In the genomic region with DNA sequence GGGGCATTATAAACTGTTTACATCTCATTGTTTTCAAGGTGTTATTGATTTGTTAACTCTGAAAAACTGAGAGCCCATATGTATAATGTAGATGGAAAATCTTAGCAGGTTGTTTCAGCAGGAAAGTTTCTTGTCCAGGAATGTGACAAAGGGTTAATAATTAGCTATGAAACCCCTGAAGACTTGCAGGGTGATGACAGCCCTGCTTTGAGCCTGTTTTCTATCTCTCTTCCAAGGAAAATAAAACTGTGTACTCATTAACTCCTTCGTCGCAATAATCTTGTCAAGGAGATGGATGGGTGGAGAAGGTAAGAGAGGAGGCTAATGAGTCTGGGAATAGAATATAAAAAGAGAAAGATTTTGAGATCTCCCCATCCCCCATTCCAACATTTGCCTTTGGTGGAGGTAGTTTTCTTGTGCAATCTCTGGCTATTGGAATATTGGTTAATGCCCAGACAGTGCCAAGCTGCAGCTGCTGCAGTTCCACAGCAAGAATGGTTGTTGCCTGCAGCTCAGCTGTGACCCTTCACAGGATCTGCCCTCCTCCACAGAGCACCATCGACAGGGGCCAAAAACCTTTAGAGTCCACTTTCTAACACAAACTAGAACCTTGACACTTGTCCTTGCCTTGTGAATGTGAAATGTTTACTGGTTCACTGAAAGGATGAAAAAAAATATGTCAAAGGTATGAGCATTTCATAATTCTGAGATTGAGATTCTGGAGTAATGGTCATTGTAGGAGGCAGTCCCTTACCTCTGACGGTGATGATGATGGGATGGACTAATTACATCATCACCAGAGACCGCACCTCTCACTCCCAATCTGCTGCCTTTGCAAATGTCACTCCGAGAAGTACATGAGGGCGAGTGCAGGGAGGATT, we compare ENCODE assay signal across 1 cellular context.
TF ChIP-seq lines count a peak whose summit lies in the region.

No MANE protein-coding gene starts in this region.

TF ChIP-seq in HEK293, 187 proteins besides CTCF, POLR2A, EP300 and RAD21:
- TF ChIP-seq, protein P1, sequence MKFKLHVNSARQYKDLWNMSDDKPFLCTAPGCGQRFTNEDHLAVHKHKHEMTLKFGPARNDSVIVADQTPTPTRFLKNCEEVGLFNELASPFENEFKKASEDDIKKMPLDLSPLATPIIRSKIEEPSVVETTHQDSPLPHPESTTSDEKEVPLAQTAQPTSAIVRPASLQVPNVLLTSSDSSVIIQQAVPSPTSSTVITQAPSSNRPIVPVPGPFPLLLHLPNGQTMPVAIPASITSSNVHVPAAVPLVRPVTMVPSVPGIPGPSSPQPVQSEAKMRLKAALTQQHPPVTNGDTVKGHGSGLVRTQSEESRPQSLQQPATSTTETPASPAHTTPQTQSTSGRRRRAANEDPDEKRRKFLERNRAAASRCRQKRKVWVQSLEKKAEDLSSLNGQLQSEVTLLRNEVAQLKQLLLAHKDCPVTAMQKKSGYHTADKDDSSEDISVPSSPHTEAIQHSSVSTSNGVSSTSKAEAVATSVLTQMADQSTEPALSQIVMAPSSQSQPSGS (tag by site-specific recombination; IDR thresholded peaks at IDR 0.05; ENCODE audit: low read depth) = 0 out of 2 replicates have a peak, but pooled peaks have one; percentile 28
- TF ChIP-seq ZBTB21 (tag by site-specific recombination; IDR thresholded peaks at IDR 0.05) (0 out of 2 replicates have a peak, but pooled peaks have one; percentile 24), ZNF629 (tag by site-specific recombination; IDR thresholded peaks at IDR 0.05) (peak; percentile 67), ZNF555 (tag by site-specific recombination; conservative IDR thresholded peaks at IDR 0.05) (no peak), GLIS1 (tag by site-specific recombination; IDR thresholded peaks at IDR 0.05) (no peak), ZBTB20 (tag by site-specific recombination; IDR thresholded peaks at IDR 0.05) (no peak), ZNF548 (tag by site-specific recombination; IDR thresholded peaks at IDR 0.05) (no peak), HOXA7 (CRISPR knock-in tag; IDR thresholded peaks at IDR 0.05; ENCODE audit: borderline replicate concordance) (no peak), ZNF24 (tag by site-specific recombination; IDR thresholded peaks at IDR 0.05) (no peak)
- TF ChIP-seq, protein P2, sequence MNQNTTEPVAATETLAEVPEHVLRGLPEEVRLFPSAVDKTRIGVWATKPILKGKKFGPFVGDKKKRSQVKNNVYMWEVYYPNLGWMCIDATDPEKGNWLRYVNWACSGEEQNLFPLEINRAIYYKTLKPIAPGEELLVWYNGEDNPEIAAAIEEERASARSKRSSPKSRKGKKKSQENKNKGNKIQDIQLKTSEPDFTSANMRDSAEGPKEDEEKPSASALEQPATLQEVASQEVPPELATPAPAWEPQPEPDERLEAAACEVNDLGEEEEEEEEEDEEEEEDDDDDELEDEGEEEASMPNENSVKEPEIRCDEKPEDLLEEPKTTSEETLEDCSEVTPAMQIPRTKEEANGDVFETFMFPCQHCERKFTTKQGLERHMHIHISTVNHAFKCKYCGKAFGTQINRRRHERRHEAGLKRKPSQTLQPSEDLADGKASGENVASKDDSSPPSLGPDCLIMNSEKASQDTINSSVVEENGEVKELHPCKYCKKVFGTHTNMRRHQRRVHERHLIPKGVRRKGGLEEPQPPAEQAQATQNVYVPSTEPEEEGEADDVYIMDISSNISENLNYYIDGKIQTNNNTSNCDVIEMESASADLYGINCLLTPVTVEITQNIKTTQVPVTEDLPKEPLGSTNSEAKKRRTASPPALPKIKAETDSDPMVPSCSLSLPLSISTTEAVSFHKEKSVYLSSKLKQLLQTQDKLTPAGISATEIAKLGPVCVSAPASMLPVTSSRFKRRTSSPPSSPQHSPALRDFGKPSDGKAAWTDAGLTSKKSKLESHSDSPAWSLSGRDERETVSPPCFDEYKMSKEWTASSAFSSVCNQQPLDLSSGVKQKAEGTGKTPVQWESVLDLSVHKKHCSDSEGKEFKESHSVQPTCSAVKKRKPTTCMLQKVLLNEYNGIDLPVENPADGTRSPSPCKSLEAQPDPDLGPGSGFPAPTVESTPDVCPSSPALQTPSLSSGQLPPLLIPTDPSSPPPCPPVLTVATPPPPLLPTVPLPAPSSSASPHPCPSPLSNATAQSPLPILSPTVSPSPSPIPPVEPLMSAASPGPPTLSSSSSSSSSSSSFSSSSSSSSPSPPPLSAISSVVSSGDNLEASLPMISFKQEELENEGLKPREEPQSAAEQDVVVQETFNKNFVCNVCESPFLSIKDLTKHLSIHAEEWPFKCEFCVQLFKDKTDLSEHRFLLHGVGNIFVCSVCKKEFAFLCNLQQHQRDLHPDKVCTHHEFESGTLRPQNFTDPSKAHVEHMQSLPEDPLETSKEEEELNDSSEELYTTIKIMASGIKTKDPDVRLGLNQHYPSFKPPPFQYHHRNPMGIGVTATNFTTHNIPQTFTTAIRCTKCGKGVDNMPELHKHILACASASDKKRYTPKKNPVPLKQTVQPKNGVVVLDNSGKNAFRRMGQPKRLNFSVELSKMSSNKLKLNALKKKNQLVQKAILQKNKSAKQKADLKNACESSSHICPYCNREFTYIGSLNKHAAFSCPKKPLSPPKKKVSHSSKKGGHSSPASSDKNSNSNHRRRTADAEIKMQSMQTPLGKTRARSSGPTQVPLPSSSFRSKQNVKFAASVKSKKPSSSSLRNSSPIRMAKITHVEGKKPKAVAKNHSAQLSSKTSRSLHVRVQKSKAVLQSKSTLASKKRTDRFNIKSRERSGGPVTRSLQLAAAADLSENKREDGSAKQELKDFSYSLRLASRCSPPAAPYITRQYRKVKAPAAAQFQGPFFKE (tag by site-specific recombination; IDR thresholded peaks at IDR 0.05; ENCODE audit: borderline replicate concordance) = no peak
- TF ChIP-seq, protein P3, sequence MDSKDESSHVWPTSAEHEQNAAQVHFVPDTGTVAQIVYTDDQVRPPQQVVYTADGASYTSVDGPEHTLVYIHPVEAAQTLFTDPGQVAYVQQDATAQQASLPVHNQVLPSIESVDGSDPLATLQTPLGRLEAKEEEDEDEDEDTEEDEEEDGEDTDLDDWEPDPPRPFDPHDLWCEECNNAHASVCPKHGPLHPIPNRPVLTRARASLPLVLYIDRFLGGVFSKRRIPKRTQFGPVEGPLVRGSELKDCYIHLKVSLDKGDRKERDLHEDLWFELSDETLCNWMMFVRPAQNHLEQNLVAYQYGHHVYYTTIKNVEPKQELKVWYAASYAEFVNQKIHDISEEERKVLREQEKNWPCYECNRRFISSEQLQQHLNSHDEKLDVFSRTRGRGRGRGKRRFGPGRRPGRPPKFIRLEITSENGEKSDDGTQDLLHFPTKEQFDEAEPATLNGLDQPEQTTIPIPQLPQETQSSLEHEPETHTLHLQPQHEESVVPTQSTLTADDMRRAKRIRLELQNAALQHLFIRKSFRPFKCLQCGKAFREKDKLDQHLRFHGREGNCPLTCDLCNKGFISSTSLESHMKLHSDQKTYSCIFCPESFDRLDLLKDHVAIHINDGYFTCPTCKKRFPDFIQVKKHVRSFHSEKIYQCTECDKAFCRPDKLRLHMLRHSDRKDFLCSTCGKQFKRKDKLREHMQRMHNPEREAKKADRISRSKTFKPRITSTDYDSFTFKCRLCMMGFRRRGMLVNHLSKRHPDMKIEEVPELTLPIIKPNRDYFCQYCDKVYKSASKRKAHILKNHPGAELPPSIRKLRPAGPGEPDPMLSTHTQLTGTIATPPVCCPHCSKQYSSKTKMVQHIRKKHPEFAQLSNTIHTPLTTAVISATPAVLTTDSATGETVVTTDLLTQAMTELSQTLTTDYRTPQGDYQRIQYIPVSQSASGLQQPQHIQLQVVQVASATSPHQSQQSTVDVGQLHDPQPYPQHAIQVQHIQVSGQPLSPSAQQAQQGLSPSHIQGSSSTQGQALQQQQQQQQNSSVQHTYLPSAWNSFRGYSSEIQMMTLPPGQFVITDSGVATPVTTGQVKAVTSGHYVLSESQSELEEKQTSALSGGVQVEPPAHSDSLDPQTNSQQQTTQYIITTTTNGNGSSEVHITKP (tag by site-specific recombination; IDR thresholded peaks at IDR 0.05) = peak; percentile 72
